In the genomic region with DNA sequence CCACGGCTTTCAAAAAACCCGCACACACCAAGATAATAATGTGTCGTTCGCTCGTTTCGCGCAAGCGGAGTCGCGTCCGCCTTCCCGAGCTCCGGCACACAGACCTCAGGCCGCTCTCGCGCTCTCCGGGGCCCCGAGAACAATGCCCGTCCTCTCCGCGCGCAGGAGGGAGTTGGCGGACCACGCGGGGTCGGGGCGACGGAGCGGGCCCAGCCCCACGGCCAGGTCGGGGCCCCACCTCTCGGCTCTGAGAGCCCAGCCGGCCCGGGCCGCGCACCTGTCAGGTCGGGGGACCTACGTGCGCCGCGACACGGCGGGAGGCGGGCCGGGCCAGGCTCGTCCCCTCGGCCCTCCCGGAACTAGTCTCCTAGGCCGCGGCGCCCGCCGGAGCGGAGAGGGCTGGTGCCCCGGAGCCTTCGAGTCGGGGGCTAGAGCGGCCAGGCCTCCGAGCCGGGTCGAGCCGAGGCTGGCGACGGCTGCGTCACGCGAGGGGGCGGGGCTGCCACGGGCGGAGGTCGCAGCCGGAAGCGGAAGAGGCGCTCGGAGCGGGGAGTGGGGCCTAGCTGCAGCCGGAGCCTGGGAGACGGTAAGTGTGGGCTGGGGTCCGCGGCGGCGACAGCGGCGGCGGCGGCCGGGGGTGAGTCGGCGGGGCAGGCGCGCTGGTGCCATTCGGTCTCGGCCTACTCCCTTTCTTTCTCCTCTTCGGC, we compare ENCODE assay signal across 8 cellular contexts. TPM values are rescaled to one million over a fixed set of nuclear protein-coding genes. Genes with fewer than 3 reads are reported as not detected.
A peak's percentile ranks its signal among the peaks of the same experiment; 100 is the strongest.
DNase-seq lines count a peak whose midpoint lies in the region; ATAC-seq, FAIRE-seq and TF ChIP-seq lines count a peak whose summit lies in the region.

A gene (plus strand): TSS at position 524 of the 707 bp plus-strand sequence. CDS start 3,361 bp downstream, outside the sequence.

- peak within 1 kb of the TSS; percentile 21; the same call in 1 of the 2 replicates for H3K18ac ChIP-seq in IMR-90 (ENCODE audit: low read depth, low read length)

- H3K9me2 ChIP-seq in OCI-LY7 (ENCODE audit: insufficient read depth, low read length): no peaks in the 10 kb centered on the region

- dilution Hi-C loops in IMR-90 (cut with HindIII; ENCODE audit: low sequenced_read_pairs, unreplicated experiment): no loop called here

- H4K8ac ChIP-seq in IMR-90 (ENCODE audit: low read depth in 2 of 2, low read length in 2 of 2): peak within 1 kb of the TSS; percentile 91 to 95

- BruUV-seq in IMR-90 (replicated peaks; lab: Mats Ljungman, UMichigan): no TSS peak
- TSS peak; percentile 90 for BruUV-seq in OCI-LY7 (replicated peaks; lab: Mats Ljungman, UMichigan)

- DNase-seq in D721Med (ENCODE audit: insufficient read length, low spot score) (peak; percentile 98), IMR-90 (peak; percentile 89), OCI-LY7 (ENCODE audit: low spot score) (peak; percentile 97), activated T-cell treated with anti-CD3 and anti-CD28 coated beads for 1 hour (ENCODE audit: low read depth) (peak; percentile 92), epidermal melanocyte (ENCODE audit: insufficient read length, low spot score) (peak; percentile 97)
- DNase-seq in stimulated activated CD8-positive, alpha-beta memory T cell treated with anti-CD3 and anti-CD28 coated beads, Interleukin-4, amount 100 ng/mL, for 1 hour (ENCODE audit: low read depth in 2 of 2, low spot score in 1 of 2): peak; percentile 90 to 91

- intact Hi-C loops in IMR-90 (cut with micrococcal nuclease): loop anchor here (1.0 kb wide), 2 partner anchors 69 to 154 kb away; a partner anchor contains a TSS
- intact Hi-C loops in OCI-LY7 (cut with micrococcal nuclease; ENCODE audit: unreplicated experiment): loop anchor here (2.0 kb wide), 2 partner anchors 75 to 155 kb away; a partner anchor contains a TSS

- H3K9ac ChIP-seq in IMR-90 (ENCODE audit: low read depth, low read length): peak within 1 kb of the TSS; percentile 97

- H2AFZ ChIP-seq in IMR-90 (replicated peaks; ENCODE audit: low read length, poor library complexity) (peak within 1 kb of the TSS; percentile 97), OCI-LY7 (ENCODE audit: low read length) (peak within 1 kb of the TSS; percentile 90)

- ATAC-seq in GM21526 (IDR thresholded peaks at IDR 0.05; ENCODE audit: low FRiP score, unreplicated experiment): peak; percentile 80
- peak; percentile 81 for ATAC-seq in IMR-90 (ENCODE audit: low read depth)

- H3K14ac ChIP-seq in IMR-90 (replicated peaks; ENCODE audit: low read depth, low read length): peak within 1 kb of the TSS; percentile 90

- peak within 1 kb of the TSS; percentile 92 for H3K23ac ChIP-seq in IMR-90 (ENCODE audit: low read depth, low read length)

- H2BK15ac ChIP-seq in IMR-90 (ENCODE audit: low read depth, low read length): peak within 1 kb of the TSS; percentile 68; the same call in 2 of the 3 replicates

- peak within 1 kb of the TSS; percentile 93 for H3K4me3 ChIP-seq in IMR-90 (ENCODE audit: insufficient read depth, low read depth, low read length)
- H3K4me3 ChIP-seq in OCI-LY7 (ENCODE audit: low read depth, low read length, poor library complexity, severe bottlenecking): peak within 1 kb of the TSS; percentile 96
- peak within 1 kb of the TSS; percentile 99 for H3K4me3 ChIP-seq in mononuclear cell (ENCODE audit: low read length)

- peak within 1 kb of the TSS; percentile 100 for H2AK9ac ChIP-seq in IMR-90 (replicated peaks; ENCODE audit: low read depth, low read length, poor library complexity)

- H3K79me2 ChIP-seq in OCI-LY7 (ENCODE audit: insufficient read depth, low read depth, low read length): peaks cover 32% of the 10 kb centered on the region

- H3K56ac ChIP-seq in IMR-90 (ENCODE audit: extremely low read depth, insufficient read depth, low read length): peak within 1 kb of the TSS; percentile 82

- TF ChIP-seq CTCF in D721Med (IDR thresholded peaks at IDR 0.05; ENCODE audit: insufficient read depth, missing control alignments) (no peak), IMR-90 (conservative IDR thresholded peaks at IDR 0.05; ENCODE audit: low read depth, low read length) (no peak), OCI-LY7 (conservative IDR thresholded peaks at IDR 0.05; ENCODE audit: low read length) (no peak)

- CTCF ChIA-PET in IMR-90 (lab: Yijun Ruan, JAX): interaction anchor here (1.0 kb wide), 1 partner anchor 381 kb away, joined by 4 read pairs; no protein-coding TSS in a partner anchor
- CTCF ChIA-PET in OCI-LY7 (lab: Charles Lee; ENCODE audit: unreplicated experiment): interaction anchor here (1.2 kb wide), 1 partner anchor 172 kb away, joined by 3 read pairs; no protein-coding TSS in a partner anchor

- H3K27me3 ChIP-seq in IMR-90 (ENCODE audit: control insufficient read depth, insufficient read depth, low read length) (peaks cover 2% of the 10 kb centered on the region; the same call in 1 of the 2 replicates), mononuclear cell (ENCODE audit: insufficient read depth, low read length) (no peaks in the 10 kb centered on the region)

- no peak for FAIRE-seq in D721Med (lab: Jason Lieb, UNC)

- H4K5ac ChIP-seq in IMR-90 (ENCODE audit: low read depth, low read length): peak within 1 kb of the TSS; percentile 76

- in situ Hi-C loops in IMR-90 (cut with MboI; ENCODE audit: low sequenced_read_pairs): no loop called here

- peak; percentile 83 for TF ChIP-seq POLR2A in IMR-90 (IDR thresholded peaks at IDR 0.05; ENCODE audit: low read depth, low read length)

- TF ChIP-seq RAD21 in IMR-90 (IDR thresholded peaks at IDR 0.05; ENCODE audit: low read length): no peak

- H3K4me2 ChIP-seq in IMR-90 (ENCODE audit: low read depth, low read length) (peak within 1 kb of the TSS; percentile 89), OCI-LY7 (ENCODE audit: low read length) (peak within 1 kb of the TSS; percentile 95)

- peak within 1 kb of the TSS; percentile 92 for H3K4ac ChIP-seq in IMR-90 (ENCODE audit: low read depth, low read length)

- H2BK5ac ChIP-seq in IMR-90 (ENCODE audit: low read depth, low read length, poor library complexity, severe bottlenecking): peak within 1 kb of the TSS; percentile 86

- POLR2A ChIA-PET in IMR-90 (lab: Charles Lee; ENCODE audit: unreplicated experiment) (interaction anchor here (0.6 kb wide), 1 partner anchor 144 kb away, joined by 7 read pairs; no protein-coding TSS in a partner anchor), OCI-LY7 (lab: Charles Lee) (interaction anchor here (0.6 to 2.5 kb wide), 3 partner anchors 17 to 361 kb away, joined by 3 to 10 read pairs (median 8); a partner anchor contains a TSS)

- H2BK20ac ChIP-seq in IMR-90 (ENCODE audit: low read depth, low read length): no peak within 1 kb of the TSS

- 0 out of 2 replicates have a peak, but pooled peaks cover 2% of the 10 kb centered on the region for H3K9me1 ChIP-seq in IMR-90 (ENCODE audit: insufficient read depth, low read length)

- H3K36me3 ChIP-seq in IMR-90 (ENCODE audit: control insufficient read depth, insufficient read depth, low read length): peaks cover 15% of the 10 kb centered on the region
- H3K36me3 ChIP-seq in OCI-LY7 (ENCODE audit: insufficient read depth, low read length): peaks cover 35% of the 10 kb centered on the region

- H3K4me1 ChIP-seq in IMR-90 (ENCODE audit: control insufficient read depth, insufficient read depth, low read length) (peaks cover 6% of the 10 kb centered on the region), OCI-LY7 (ENCODE audit: insufficient read depth, low read length, poor library complexity, severe bottlenecking) (peaks cover 17% of the 10 kb centered on the region), mononuclear cell (ENCODE audit: insufficient read depth, low read length) (peaks cover 42% of the 10 kb centered on the region)

- H2AK5ac ChIP-seq in IMR-90 (ENCODE audit: low read depth, low read length): peak within 1 kb of the TSS; percentile 97

- H3K27ac ChIP-seq in IMR-90 (ENCODE audit: insufficient read depth, low read length): peak within 1 kb of the TSS; percentile 87
- peak within 1 kb of the TSS; percentile 81 for H3K27ac ChIP-seq in OCI-LY7 (ENCODE audit: low read depth, low read length, poor library complexity, severe bottlenecking)

- H4K20me1 ChIP-seq in IMR-90 (ENCODE audit: insufficient read depth, low read length) (peaks cover 44% of the 10 kb centered on the region), OCI-LY7 (ENCODE audit: insufficient read depth, low read length) (peaks cover 19% of the 10 kb centered on the region)

- H4K91ac ChIP-seq in IMR-90 (ENCODE audit: insufficient read depth, low read depth, low read length): peak within 1 kb of the TSS; percentile 91

- peaks cover 5 to 46% of the 10 kb centered on the region in 2 experiments; a peak in 3 of 4 replicates for H3K79me1 ChIP-seq in IMR-90 (ENCODE audit: low read depth in 1 of 2, low read length in 2 of 2)

- H3K9me3 ChIP-seq in IMR-90 (ENCODE audit: control insufficient read depth, insufficient read depth, low read length): no peaks in the 10 kb centered on the region
- H3K9me3 ChIP-seq in OCI-LY7 (ENCODE audit: low read length): no peaks in the 10 kb centered on the region
- no peaks in the 10 kb centered on the region for H3K9me3 ChIP-seq in mononuclear cell (ENCODE audit: low read depth, low read length)

- WGBS in IMR-90 (ENCODE audit: extremely low coverage in 2 of 2, insufficient read length in 1 of 2), 2 experiments: 0% methylated on average over 64 of the region's 94 CpGs; no CpG with 5 or more reads in 1 of the 2 experiments

- H2BK120ac ChIP-seq in IMR-90 (ENCODE audit: low read depth, low read length): peak within 1 kb of the TSS; percentile 50; the same call in 1 of the 2 replicates

TF ChIP-seq in IMR-90, 13 proteins besides CTCF, POLR2A, EP300 and RAD21 (continues in another document):
- TF ChIP-seq RFX5 (IDR thresholded peaks at IDR 0.05; ENCODE audit: low read depth, low read length) (no peak), NFE2L2 (IDR thresholded peaks at IDR 0.05; ENCODE audit: low read depth, low read length) (no peak; the same call in 1 of the 2 replicates), CEBPB (IDR thresholded peaks at IDR 0.05; ENCODE audit: low read depth, low read length) (no peak), BHLHE40 (IDR thresholded peaks at IDR 0.05; ENCODE audit: low read depth, low read length) (peak; percentile 85), MAFK (IDR thresholded peaks at IDR 0.05; ENCODE audit: low read depth, low read length) (no peak)
- TF ChIP-seq, protein P1, sequence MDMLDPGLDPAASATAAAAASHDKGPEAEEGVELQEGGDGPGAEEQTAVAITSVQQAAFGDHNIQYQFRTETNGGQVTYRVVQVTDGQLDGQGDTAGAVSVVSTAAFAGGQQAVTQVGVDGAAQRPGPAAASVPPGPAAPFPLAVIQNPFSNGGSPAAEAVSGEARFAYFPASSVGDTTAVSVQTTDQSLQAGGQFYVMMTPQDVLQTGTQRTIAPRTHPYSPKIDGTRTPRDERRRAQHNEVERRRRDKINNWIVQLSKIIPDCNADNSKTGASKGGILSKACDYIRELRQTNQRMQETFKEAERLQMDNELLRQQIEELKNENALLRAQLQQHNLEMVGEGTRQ (IDR thresholded peaks at IDR 0.05; ENCODE audit: low read depth, low read length): peak; percentile 52

RNA-seq across cellular contexts. Expression of the gene that starts here (rescaled TPM):
- total RNA-seq in IMR-90 (2012; rRNA removed) (114 and 117 TPM in 2 replicates), OCI-LY7 (2022) (87.4 and 109 TPM in 2 replicates), mononuclear cell (158 TPM)
- 77.0 and 84.7 TPM in 2 replicates for polyA plus RNA-seq in IMR-90 (2012; rRNA removed)
- 109 and 121 TPM in 2 replicates for polyA plus RNA-seq in IMR-90 (2012; cell fraction: cytosol; rRNA removed)
- 295 and 379 TPM in 2 replicates for polyA plus RNA-seq in IMR-90 (2012; cell fraction: nucleus; rRNA removed; ENCODE audit: low replicate concordance)
- 85.1 and 86.5 TPM in 2 replicates for total RNA-seq in OCI-LY7 (2014; rRNA removed; shearing (Covaris generic))

Comparison
In these comparisons a context has a peak if more than half of its experiments do, and no peak if none do; other contexts are left out.
1. Peak in every context shown above with its lines: DNase-seq, ATAC-seq, H3K4me3 ChIP-seq and H3K27ac ChIP-seq.